ENCODE assay signal across 23 cellular contexts in the genomic region with DNA sequence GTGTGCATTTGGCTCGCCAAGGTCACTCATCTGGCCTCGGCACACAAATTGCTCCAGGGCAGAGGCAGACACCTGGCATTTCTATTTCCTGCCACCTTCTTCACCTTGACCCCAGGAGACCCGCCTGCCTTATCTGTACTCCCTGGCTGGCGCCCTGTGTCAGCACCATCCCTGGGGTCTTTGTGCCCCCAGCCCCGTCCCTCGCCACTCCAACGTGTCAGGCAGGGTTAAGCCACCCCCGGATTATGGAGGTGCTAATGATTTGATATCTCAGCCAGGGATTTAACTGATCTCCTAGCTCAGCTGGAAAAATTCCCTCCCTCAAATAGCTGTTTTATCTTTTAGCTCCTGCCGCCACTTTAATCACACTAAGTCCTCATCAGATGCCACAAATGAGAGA. TPM values are rescaled to one million over a fixed set of nuclear protein-coding genes. Genes with fewer than 3 reads are reported as not detected.
A peak's percentile ranks its signal among the peaks of the same experiment; 100 is the strongest.
DNase-seq lines count a peak whose midpoint lies in the region; FAIRE-seq and TF ChIP-seq lines count a peak whose summit lies in the region.
"Had no signal": no experiment of that assay in that cellular context is flagged by ENCODE, and none has a peak within 500 bp of the region (broad histone marks: within the 10 kb centered on the region; RNA-seq: fewer than 3 reads in every experiment).

No MANE protein-coding gene starts in this region.

- H3K36me3 ChIP-seq in kidney (ENCODE audit: control insufficient read depth in 1 of 2, insufficient read depth in 2 of 2, low read length in 2 of 2) (no peaks in the 10 kb centered on the region), H7 (replicated peaks; ENCODE audit: control insufficient read depth, insufficient read depth, low read length) (no peaks in the 10 kb centered on the region)
- H3K36me3 ChIP-seq: BE2C had no signal

- peaks cover 8 to 20% of the 10 kb centered on the region in 2 donors for H3K4me1 ChIP-seq in kidney (ENCODE audit: control insufficient read depth in 1 of 2, insufficient read depth in 1 of 2, low read depth in 1 of 2, low read length in 2 of 2)
- H3K4me1 ChIP-seq: BE2C had no signal

- H3K9ac ChIP-seq in kidney (ENCODE audit: low read length in 2 of 2), result no peak overlapping the region
- H3K9ac ChIP-seq: GM23248 had no signal

- DNase-seq in AG04450 (ENCODE audit: low read depth, low spot score) (no peak), NCI-H82 (lab: John Stamatoyannopoulos, UW) (peak; percentile 92), kidney (peak; percentile 62), retina (peak; percentile 27), H7 (no peak), hypothalamus (lab: John Stamatoyannopoulos, UW) (no peak), NCI-H510A treated with DMSO at 0.1 percent for 48 hours (lab: John Stamatoyannopoulos, UW) (no peak)
- DNase-seq: 8988T; BE2C; C1 segment of cervical spinal cord; CD4-positive, CD25-positive, alpha-beta regulatory T cell; CD8-positive, alpha-beta memory T cell; COR-L47; GM23248; HCEC 1CT; HFFc6 had no signal

- H3K27ac ChIP-seq in AG04450 (ENCODE audit: low read depth, low read length) (peak overlapping the region; percentile 21), kidney (ENCODE audit: low read depth in 2 of 2, low read length in 2 of 2) (peak overlapping the region in 1 of 2 donors; percentile 47)
- H3K27ac ChIP-seq: GM23248, HL-60 had no signal

- FAIRE-seq in kidney (lab: Jason Lieb, UNC), result no peak
- FAIRE-seq: D721Med, G401.6, GM12891, GM19239 had no signal

- H3K27me3 ChIP-seq in AG04450 (ENCODE audit: control insufficient read depth, insufficient read depth, low read length), result peaks cover 23% of the 10 kb centered on the region
- H3K27me3 ChIP-seq in H7 (ENCODE audit: control insufficient read depth, insufficient read depth, low read length), result no peaks in the 10 kb centered on the region; the same call in 1 of the 2 replicates
- H3K27me3 ChIP-seq: BE2C had no signal

- CTCF ChIA-PET in AG04450 (lab: Charles Lee), result interaction anchor here (0.6 to 3.2 kb wide), 5 partner anchors 9 to 216 kb away, joined by 3 to 22 read pairs (median 4); a partner anchor contains a TSS

- H3K9me3 ChIP-seq in AG04450 (ENCODE audit: control insufficient read depth, insufficient read depth, low read length) (no peaks in the 10 kb centered on the region; the same call in 1 of the 2 replicates), kidney (ENCODE audit: control insufficient read depth in 1 of 2, low read length in 2 of 2) (no peaks in the 10 kb centered on the region)
- H3K9me3 ChIP-seq: BE2C had no signal

- intact Hi-C loops in kidney (cut with DNase I), result no loop called here

- POLR2A ChIA-PET in AG04450 (lab: Yijun Ruan, JAX), result no interaction called here

- no peak overlapping the region for H3K4me3 ChIP-seq in AG04450 (ENCODE audit: low read depth, low read length)
- H3K4me3 ChIP-seq in kidney (ENCODE audit: low read length in 2 of 2), result peak overlapping the region in 1 of 2 donors; percentile 15
- no peak overlapping the region for H3K4me3 ChIP-seq in H7 (ENCODE audit: insufficient read depth, low read depth, low read length)
- H3K4me3 ChIP-seq: GM23248 had no signal

- TF ChIP-seq CTCF in AG04450 (IDR thresholded peaks at IDR 0.05; ENCODE audit: low read depth, low read length) (no peak), kidney (IDR thresholded peaks at IDR 0.05; ENCODE audit: borderline replicate concordance, extremely low read depth, insufficient read depth) (no peak)

RNA-seq across cellular contexts. Expression of a gene that starts 26.4 kb away (rescaled TPM):
- 19.9 and 21.0 TPM in 2 replicates for polyA plus RNA-seq in AG04450 (2011; rRNA removed)
- 8.5 and 9.1 TPM in 2 replicates for polyA minus RNA-seq in AG04450 (2011; rRNA and poly(A)+ RNA removed)
- 11.1 TPM for total RNA-seq in kidney
- polyA plus RNA-seq in kidney (ENCODE audit: insufficient read depth, low read depth, low replicate concordance), result 34.8 TPM
- 0.59 and 0.97 TPM in 2 replicates for total RNA-seq in H7 (2014; rRNA removed; shearing (Covaris generic))
- total RNA-seq: CD4-positive, CD25-positive, alpha-beta regulatory T cell; CD8-positive, alpha-beta memory T cell; H4 had no signal
- polyA plus RNA-seq: CD4-positive, CD25-positive, alpha-beta regulatory T cell; CD8-positive, alpha-beta memory T cell had no signal

RNA-seq across cellular contexts. Expression of a gene that starts 28.4 kb away (rescaled TPM):
- polyA plus RNA-seq in AG04450 (2011; rRNA removed) (not detected in 2 replicates), kidney (ENCODE audit: insufficient read depth, low read depth, low replicate concordance) (not detected)
- polyA minus RNA-seq in AG04450 (2011; rRNA and poly(A)+ RNA removed), result not detected in 2 replicates
- not detected for total RNA-seq in kidney
- not detected in 2 replicates for total RNA-seq in H7 (2014; rRNA removed; shearing (Covaris generic))
- total RNA-seq: CD4-positive, CD25-positive, alpha-beta regulatory T cell; CD8-positive, alpha-beta memory T cell; GM23248; H4; HFFc6; HT1080 had no signal
- polyA plus RNA-seq: CD4-positive, CD25-positive, alpha-beta regulatory T cell; CD8-positive, alpha-beta memory T cell; GM23248 had no signal

Comparison
In these comparisons a context has a peak if more than half of its experiments do, and no peak if none do; other contexts are left out.
1. DNase-seq: peak in NCI-H82 (single experiment), kidney (single experiment) and retina (single experiment); none in AG04450 (single experiment), H7 (single experiment), hypothalamus (0 of 51) and NCI-H510A treated with DMSO at 0.1 percent for 48 hours (single experiment).